In the genomic region with DNA sequence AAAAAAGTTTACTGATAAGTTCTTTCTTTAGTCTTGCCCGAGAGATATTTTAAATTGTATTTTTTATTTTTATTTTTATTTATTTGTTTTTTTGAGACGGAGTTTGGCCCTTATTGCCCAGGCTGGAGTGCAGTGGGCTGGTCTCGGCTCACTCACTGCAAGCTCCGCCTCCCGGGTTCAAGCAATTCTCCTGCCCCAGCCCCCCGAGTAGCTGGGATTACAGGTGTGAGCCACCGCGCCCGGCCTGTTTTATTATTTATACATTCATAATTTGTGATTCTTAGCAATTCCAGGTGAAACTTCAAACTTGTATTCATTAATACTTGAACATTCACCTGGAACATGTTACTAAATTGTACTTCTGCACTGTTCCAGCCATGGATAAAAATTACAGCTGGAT, we compare ENCODE assay signal across 9 cellular contexts. TPM values are rescaled to one million over a fixed set of nuclear protein-coding genes. Genes with fewer than 3 reads are reported as not detected.
DNase-seq lines count a peak whose midpoint lies in the region; ATAC-seq and TF ChIP-seq lines count a peak whose summit lies in the region.
"Had no signal": no experiment of that assay in that cellular context is flagged by ENCODE, and none has a peak within 500 bp of the region (broad histone marks: within the 10 kb centered on the region; RNA-seq: fewer than 3 reads in every experiment).

No MANE protein-coding gene starts in this region.

- peak overlapping the region; percentile 97 for H3K27ac Mint-ChIP-seq in CD4-positive, alpha-beta T cell

- H3K79me2 ChIP-seq in Karpas-422 (ENCODE audit: low read length), result peaks cover 73% of the 10 kb centered on the region

- no peak for DNase-seq in CD4-positive, alpha-beta T cell
- no peak for DNase-seq in Karpas-422
- no peak for DNase-seq in ascending aorta (ENCODE audit: low spot score in 2 of 2)
- no peak for DNase-seq in KBM-7
- DNase-seq in GM10266 (ENCODE audit: extremely low spot score), result no peak
- DNase-seq in C1 segment of cervical spinal cord (lab: John Stamatoyannopoulos, UW), result no peak
- DNase-seq: NCI-H446 treated with DMSO at 0.1 percent for 48 hours had no signal

- no peaks in the 10 kb centered on the region for H3K9me3 ChIP-seq in CD4-positive, alpha-beta T cell (ENCODE audit: control insufficient read depth, low read length)
- H3K9me3 ChIP-seq in Karpas-422 (ENCODE audit: low read length), result no peaks in the 10 kb centered on the region
- H3K9me3 ChIP-seq in ascending aorta, result no peaks in the 10 kb centered on the region
- H3K9me3 ChIP-seq in neutrophil, result no peaks in the 10 kb centered on the region

- H3K36me3 Mint-ChIP-seq in CD4-positive, alpha-beta T cell (ENCODE audit: low read depth), result peaks cover 41% of the 10 kb centered on the region

- POLR2A ChIA-PET in CD4-positive, alpha-beta T cell (lab: Charles Lee), result interaction anchor here (1.2 to 6.5 kb wide), 4 partner anchors 16 to 368 kb away, joined by 4 to 194 read pairs (median 37); partner anchors contain the start of genes KLF7 and METTL21A

- ATAC-seq in CD4-positive, alpha-beta T cell (ENCODE audit: poor library complexity), result no peak
- no peak for ATAC-seq in GM18873 (IDR thresholded peaks at IDR 0.05; ENCODE audit: low FRiP score, unreplicated experiment)

- CTCF ChIA-PET in CD4-positive, alpha-beta T cell (lab: Charles Lee), result interaction anchor here (0.9 to 1.5 kb wide), 3 partner anchors 15 to 92 kb away, joined by 3 to 4 read pairs (median 4); partner anchors contain the start of gene METTL21A

- peak overlapping the region; percentile 14 for H3K4me2 ChIP-seq in Karpas-422 (ENCODE audit: low read depth, low read length, poor library complexity, severe bottlenecking)

- no peaks in the 10 kb centered on the region for H3K27me3 ChIP-seq in CD4-positive, alpha-beta T cell (ENCODE audit: control insufficient read depth, insufficient read depth, low read length)
- H3K27me3 ChIP-seq in Karpas-422 (ENCODE audit: low read length) (no peaks in the 10 kb centered on the region), ascending aorta (no peaks in the 10 kb centered on the region), neutrophil (no peaks in the 10 kb centered on the region)

- H3K9ac ChIP-seq in Karpas-422 (ENCODE audit: low read length), result no peak overlapping the region

- H2AFZ ChIP-seq in Karpas-422 (ENCODE audit: low read length), result no peak overlapping the region

- in situ Hi-C loops in KBM-7 (cut with MboI; ENCODE audit: low pct_unique_long_range_greater_than_20kb, low sequenced_read_pairs), result no loop called here

- peak overlapping the region; percentile 92 for H3K4me3 Mint-ChIP-seq in CD4-positive, alpha-beta T cell

- H4K20me1 ChIP-seq in Karpas-422 (ENCODE audit: insufficient read depth, low read depth, low read length), result peaks cover 4% of the 10 kb centered on the region; the same call in 1 of the 2 replicates

- no peak overlapping the region for H3K27ac ChIP-seq in CD4-positive, alpha-beta T cell (ENCODE audit: low read depth, low read length)
- H3K27ac ChIP-seq in Karpas-422 (ENCODE audit: low read length) (no peak overlapping the region), ascending aorta (peak overlapping the region; percentile 61 to 97), neutrophil (peak overlapping the region; percentile 99)

- H3K9me2 ChIP-seq in Karpas-422 (replicated peaks; ENCODE audit: insufficient read depth, low read length), result no peaks in the 10 kb centered on the region

- H3K4me1 ChIP-seq in Karpas-422 (ENCODE audit: low read length) (peaks cover 33% of the 10 kb centered on the region), ascending aorta (peaks cover 7 to 46% of the 10 kb centered on the region in 2 donors), neutrophil (ENCODE audit: control insufficient read depth in 1 of 2, insufficient read depth in 1 of 2, low read depth in 1 of 2, low read length in 1 of 2) (peaks cover 46 to 51% of the 10 kb centered on the region in 2 experiments)

- H3K36me3 ChIP-seq in Karpas-422 (ENCODE audit: insufficient read depth, low read length), result peaks cover 24% of the 10 kb centered on the region; the same call in 1 of the 2 replicates
- H3K36me3 ChIP-seq in ascending aorta, result no peaks in the 10 kb centered on the region
- peaks cover 13% of the 10 kb centered on the region for H3K36me3 ChIP-seq in neutrophil

- intact Hi-C loops in CD4-positive, alpha-beta T cell (cut with DNase I, micrococcal nuclease), result loop anchor here (5.0 kb wide), 5 partner anchors 35 to 765 kb away; partner anchors contain the start of genes CCNYL1 (in 2 of the 2), FASTKD2 (in 1 of the 2), IDH1 (in 1 of the 2) and MDH1B (in 1 of the 2)
- intact Hi-C loops in ascending aorta (cut with DNase I), result loop anchor here (5.0 to 10.0 kb wide), 4 partner anchors 400 to 1375 kb away; partner anchors contain the start of genes EEF1B2, NDUFS1 and PIKFYVE

- peaks cover 63% of the 10 kb centered on the region for H3K4me1 Mint-ChIP-seq in CD4-positive, alpha-beta T cell (ENCODE audit: low read depth)

- no peaks in the 10 kb centered on the region for H3K9me3 Mint-ChIP-seq in CD4-positive, alpha-beta T cell

- no peaks in the 10 kb centered on the region for H3K27me3 Mint-ChIP-seq in CD4-positive, alpha-beta T cell

- H3K4me3 ChIP-seq in Karpas-422 (ENCODE audit: low read length), result no peak overlapping the region
- no peak overlapping the region for H3K4me3 ChIP-seq in ascending aorta
- peak overlapping the region in 1 of 2 experiments; percentile 85 for H3K4me3 ChIP-seq in neutrophil (ENCODE audit: low read depth in 1 of 2, low read length in 1 of 2)

- no peak for TF ChIP-seq CTCF in CD4-positive, alpha-beta T cell (IDR thresholded peaks at IDR 0.05)
- TF ChIP-seq CTCF in ascending aorta (IDR thresholded peaks at IDR 0.05), result no peak
- no peak for TF ChIP-seq CTCF in neutrophil (IDR thresholded peaks at IDR 0.05)
- no peak for TF ChIP-seq CTCF in GM10266 (IDR thresholded peaks at IDR 0.05; ENCODE audit: control insufficient read depth, insufficient read depth, low read depth, missing control alignments)

RNA-seq across cellular contexts. Expression of gene CREB1, which starts 2.9 kb away (rescaled TPM):
- 10 to 100 TPM; 62.5 to 67.1 TPM for total RNA-seq in CD4-positive, alpha-beta T cell
- total RNA-seq in Karpas-422 (2014; rRNA removed; shearing (Covaris generic); ENCODE audit: low replicate concordance), result 44.7 and 74.6 TPM in 2 replicates
- total RNA-seq in ascending aorta, result 12.8 TPM

Comparison
In these comparisons a context has a peak if more than half of its experiments do, and no peak if none do; other contexts are left out.
1. H3K27ac ChIP-seq: peak in ascending aorta (2 of 2) and neutrophil (single experiment); none in CD4-positive, alpha-beta T cell (single experiment) and Karpas-422 (single experiment).